Comparison of ENCODE assay signal across 17 cellular contexts in the genomic region with DNA sequence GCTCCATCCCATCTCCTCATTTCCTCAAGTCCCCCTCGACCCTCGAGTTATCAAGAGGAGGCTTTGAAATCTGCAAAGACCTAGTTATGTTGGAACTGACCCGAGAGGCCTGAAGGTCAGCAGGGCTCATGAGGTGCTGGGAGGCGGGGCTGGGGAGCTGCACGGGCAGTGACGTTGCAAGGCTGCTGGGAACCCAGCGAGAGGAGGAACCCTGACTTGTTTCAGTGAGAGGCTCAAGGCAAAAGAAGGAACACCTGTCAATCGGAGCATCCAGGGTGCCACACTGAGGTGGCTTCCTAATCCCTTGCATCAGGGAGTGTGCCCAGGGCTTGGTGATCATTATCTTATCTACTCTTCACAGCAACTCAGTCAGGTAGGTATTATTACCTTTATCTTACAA.
DNase-seq lines count a peak whose midpoint lies in the region; ATAC-seq and TF ChIP-seq lines count a peak whose summit lies in the region.
"Had no signal": no experiment of that assay in that cellular context is flagged by ENCODE, and none has a peak within 500 bp of the region (broad histone marks: within the 10 kb centered on the region; RNA-seq: fewer than 3 reads in every experiment).

No MANE protein-coding gene starts in this region.

- H2AFZ ChIP-seq in GM23338 (no peak overlapping the region), smooth muscle cell (ENCODE audit: low read depth) (no peak overlapping the region)

- no peak overlapping the region for H3K18ac ChIP-seq in mesendoderm (ENCODE audit: low read length)

- peak; percentile 71 for ATAC-seq in GM23338
- no peak for ATAC-seq in HG02571 (IDR thresholded peaks at IDR 0.05; ENCODE audit: unreplicated experiment)
- ATAC-seq in HG03521 (IDR thresholded peaks at IDR 0.05; ENCODE audit: unreplicated experiment), result no peak
- no peak for ATAC-seq in HG03342 (IDR thresholded peaks at IDR 0.05; ENCODE audit: unreplicated experiment)

- H3K79me1 ChIP-seq in mesendoderm (ENCODE audit: low read length), result no peaks in the 10 kb centered on the region

- H3K27me3 Mint-ChIP-seq in GM23338 (ENCODE audit: insufficient read depth, low read depth, poor library complexity) (no peaks in the 10 kb centered on the region), chondrocyte (ENCODE audit: low read depth) (no peaks in the 10 kb centered on the region)
- H3K27me3 Mint-ChIP-seq: CD4-positive, alpha-beta memory T cell had no signal

- no peak overlapping the region for H3K4ac ChIP-seq in mesendoderm (ENCODE audit: low read depth, low read length)

- H3K9ac ChIP-seq in mesendoderm (ENCODE audit: low read length), result no peak overlapping the region
- H3K9ac ChIP-seq in smooth muscle cell (ENCODE audit: low read depth), result no peak overlapping the region
- H3K9ac ChIP-seq: BLaER1 had no signal

- peaks cover 3% of the 10 kb centered on the region; the same call in 1 of the 3 replicates for H3K9me3 Mint-ChIP-seq in GM23338
- no peaks in the 10 kb centered on the region for H3K9me3 Mint-ChIP-seq in chondrocyte (ENCODE audit: low read depth)

- H3K36me3 ChIP-seq in GM23338 (ENCODE audit: insufficient read depth), result no peaks in the 10 kb centered on the region
- no peaks in the 10 kb centered on the region for H3K36me3 ChIP-seq in mesendoderm (ENCODE audit: control insufficient read depth, insufficient read depth, low read length)
- no peaks in the 10 kb centered on the region for H3K36me3 ChIP-seq in smooth muscle cell (ENCODE audit: low read depth)
- H3K36me3 ChIP-seq: BLaER1, HAP-1 had no signal

- no peaks in the 10 kb centered on the region; the same call in 2 of the 3 replicates for H3K36me3 Mint-ChIP-seq in GM23338 (ENCODE audit: low read depth)
- H3K36me3 Mint-ChIP-seq in chondrocyte (ENCODE audit: low read depth), result peaks cover 33% of the 10 kb centered on the region
- H3K36me3 Mint-ChIP-seq: CD14-positive monocyte; CD4-positive, alpha-beta memory T cell had no signal

- no peak overlapping the region for H2BK15ac ChIP-seq in mesendoderm (replicated peaks; ENCODE audit: low read depth)

- no peaks in the 10 kb centered on the region for H3K9me2 ChIP-seq in GM23338 (ENCODE audit: insufficient read depth)

- H3K4me2 ChIP-seq in GM23338, result no peak overlapping the region
- no peak overlapping the region for H3K4me2 ChIP-seq in mesendoderm (ENCODE audit: low read length)
- peak overlapping the region; percentile 34 for H3K4me2 ChIP-seq in smooth muscle cell
- H3K4me2 ChIP-seq: BLaER1 had no signal

- H2AK5ac ChIP-seq in mesendoderm (ENCODE audit: low read length), result no peak overlapping the region

- no peaks in the 10 kb centered on the region for H3K9me3 ChIP-seq in smooth muscle cell (replicated peaks; ENCODE audit: low read depth)
- H3K9me3 ChIP-seq: HAP-1 had no signal

- DNase-seq in GM23338 (ENCODE audit: low spot score), result peak; percentile 17
- DNase-seq in chondrocyte (ENCODE audit: low spot score), result no peak
- peak; percentile 16 for DNase-seq in mesendoderm
- DNase-seq in smooth muscle cell (lab: John Stamatoyannopoulos, UW; ENCODE audit: unreplicated experiment), result no peak
- DNase-seq: 8988T; CD4-positive, alpha-beta memory T cell; DMS153; DMS79; GF-D8; GOT3 had no signal

- H3K79me2 ChIP-seq in GM23338 (replicated peaks; ENCODE audit: insufficient read depth), result no peaks in the 10 kb centered on the region
- no peaks in the 10 kb centered on the region for H3K79me2 ChIP-seq in mesendoderm (ENCODE audit: control insufficient read depth, insufficient read depth, low read length)
- H3K79me2 ChIP-seq in smooth muscle cell (ENCODE audit: low read depth), result peaks cover 100% of the 10 kb centered on the region

- H3K4me3 Mint-ChIP-seq in GM23338 (no peak overlapping the region), chondrocyte (ENCODE audit: unreplicated experiment) (no peak overlapping the region)
- H3K4me3 Mint-ChIP-seq: CD14-positive monocyte; CD4-positive, alpha-beta memory T cell had no signal

- H3K4me1 ChIP-seq in GM23338 (ENCODE audit: insufficient read depth) (peaks cover 6% of the 10 kb centered on the region), mesendoderm (ENCODE audit: control insufficient read depth, low read depth, low read length) (no peaks in the 10 kb centered on the region), smooth muscle cell (ENCODE audit: low read depth) (peaks cover 48% of the 10 kb centered on the region)
- H3K4me1 ChIP-seq: BLaER1, HAP-1 had no signal

- no peak overlapping the region for H3K4me3 ChIP-seq in GM23338
- no peak overlapping the region for H3K4me3 ChIP-seq in mesendoderm (ENCODE audit: low read length)
- no peak overlapping the region for H3K4me3 ChIP-seq in smooth muscle cell
- H3K4me3 ChIP-seq: BLaER1, HAP-1 had no signal

- H4K5ac ChIP-seq in mesendoderm (ENCODE audit: low read length), result no peak overlapping the region

- H3K27ac Mint-ChIP-seq in GM23338 (no peak overlapping the region), chondrocyte (ENCODE audit: unreplicated experiment) (peak overlapping the region; percentile 41)
- H3K27ac Mint-ChIP-seq: CD14-positive monocyte; CD4-positive, alpha-beta memory T cell had no signal

- H3K4me1 Mint-ChIP-seq in GM23338 (peaks cover 21% of the 10 kb centered on the region), chondrocyte (ENCODE audit: low read depth) (peaks cover 69% of the 10 kb centered on the region)
- H3K4me1 Mint-ChIP-seq: CD14-positive monocyte; CD4-positive, alpha-beta memory T cell had no signal

- TF ChIP-seq CTCF in GM23338 (conservative IDR thresholded peaks at IDR 0.05; ENCODE audit: low read depth in 2 of 2) (no peak), chondrocyte (IDR thresholded peaks at IDR 0.05) (no peak), smooth muscle cell (IDR thresholded peaks at IDR 0.05; ENCODE audit: borderline replicate concordance, insufficient read depth, poor library complexity, severe bottlenecking) (no peak)

- H3K27ac ChIP-seq in GM23338 (ENCODE audit: low read depth), result no peak overlapping the region
- H3K27ac ChIP-seq in mesendoderm (ENCODE audit: low read depth, low read length), result no peak overlapping the region
- H3K27ac ChIP-seq in smooth muscle cell (ENCODE audit: low read depth), result peak overlapping the region; percentile 66
- H3K27ac ChIP-seq: BLaER1, HL-60 had no signal

- H2BK120ac ChIP-seq in mesendoderm (ENCODE audit: low read depth, low read length), result no peak overlapping the region

- H3F3A ChIP-seq in GM23338 (replicated peaks; ENCODE audit: low read depth) (no peaks in the 10 kb centered on the region), smooth muscle cell (ENCODE audit: low read depth) (peaks cover 47% of the 10 kb centered on the region)

- H4K20me1 ChIP-seq in GM23338 (replicated peaks; ENCODE audit: insufficient read depth) (no peaks in the 10 kb centered on the region; the same call in 1 of the 2 replicates), smooth muscle cell (ENCODE audit: low read depth) (peaks cover 100% of the 10 kb centered on the region)
- H4K20me1 ChIP-seq: BLaER1 had no signal

- no peak overlapping the region for H3K56ac ChIP-seq in mesendoderm (ENCODE audit: low read length)

- H4K8ac ChIP-seq in mesendoderm (ENCODE audit: low read depth, low read length), result no peak overlapping the region

- WGBS in mesendoderm (ENCODE audit: extremely low coverage, insufficient coverage, low lambda C conversion rate), result no CpG with 5 or more reads among the region's 8 CpGs
- 80% methylated on average over 8 of the region's 8 CpGs for WGBS in smooth muscle cell (ENCODE audit: low lambda C conversion rate)

- H3K27me3 ChIP-seq in GM23338 (ENCODE audit: insufficient read depth) (no peaks in the 10 kb centered on the region), mesendoderm (ENCODE audit: insufficient read depth, low read length, poor library complexity) (no peaks in the 10 kb centered on the region), smooth muscle cell (ENCODE audit: low read depth) (no peaks in the 10 kb centered on the region)
- H3K27me3 ChIP-seq: BLaER1 had no signal

- no peak overlapping the region for H3K23ac ChIP-seq in mesendoderm (ENCODE audit: low read length)

- H2BK5ac ChIP-seq in mesendoderm (ENCODE audit: low read length), result no peak overlapping the region

TF ChIP-seq in GM23338, 12 proteins besides CTCF, POLR2A, EP300 and RAD21 (continues in another document):
- TF ChIP-seq CREB1 (CRISPR knock-in tag; IDR thresholded peaks at IDR 0.05; ENCODE audit: low read depth), result no peak
- TF ChIP-seq, protein P1, sequence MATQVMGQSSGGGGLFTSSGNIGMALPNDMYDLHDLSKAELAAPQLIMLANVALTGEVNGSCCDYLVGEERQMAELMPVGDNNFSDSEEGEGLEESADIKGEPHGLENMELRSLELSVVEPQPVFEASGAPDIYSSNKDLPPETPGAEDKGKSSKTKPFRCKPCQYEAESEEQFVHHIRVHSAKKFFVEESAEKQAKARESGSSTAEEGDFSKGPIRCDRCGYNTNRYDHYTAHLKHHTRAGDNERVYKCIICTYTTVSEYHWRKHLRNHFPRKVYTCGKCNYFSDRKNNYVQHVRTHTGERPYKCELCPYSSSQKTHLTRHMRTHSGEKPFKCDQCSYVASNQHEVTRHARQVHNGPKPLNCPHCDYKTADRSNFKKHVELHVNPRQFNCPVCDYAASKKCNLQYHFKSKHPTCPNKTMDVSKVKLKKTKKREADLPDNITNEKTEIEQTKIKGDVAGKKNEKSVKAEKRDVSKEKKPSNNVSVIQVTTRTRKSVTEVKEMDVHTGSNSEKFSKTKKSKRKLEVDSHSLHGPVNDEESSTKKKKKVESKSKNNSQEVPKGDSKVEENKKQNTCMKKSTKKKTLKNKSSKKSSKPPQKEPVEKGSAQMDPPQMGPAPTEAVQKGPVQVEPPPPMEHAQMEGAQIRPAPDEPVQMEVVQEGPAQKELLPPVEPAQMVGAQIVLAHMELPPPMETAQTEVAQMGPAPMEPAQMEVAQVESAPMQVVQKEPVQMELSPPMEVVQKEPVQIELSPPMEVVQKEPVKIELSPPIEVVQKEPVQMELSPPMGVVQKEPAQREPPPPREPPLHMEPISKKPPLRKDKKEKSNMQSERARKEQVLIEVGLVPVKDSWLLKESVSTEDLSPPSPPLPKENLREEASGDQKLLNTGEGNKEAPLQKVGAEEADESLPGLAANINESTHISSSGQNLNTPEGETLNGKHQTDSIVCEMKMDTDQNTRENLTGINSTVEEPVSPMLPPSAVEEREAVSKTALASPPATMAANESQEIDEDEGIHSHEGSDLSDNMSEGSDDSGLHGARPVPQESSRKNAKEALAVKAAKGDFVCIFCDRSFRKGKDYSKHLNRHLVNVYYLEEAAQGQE (IDR thresholded peaks at IDR 0.05; ENCODE audit: unreplicated experiment), result no peak
- TF ChIP-seq EZH2 (IDR thresholded peaks at IDR 0.05; ENCODE audit: low read depth, unreplicated experiment), result no peak
- TF ChIP-seq NANOG (IDR thresholded peaks at IDR 0.05; ENCODE audit: borderline replicate concordance), result no peak
- TF ChIP-seq STAT1 (IDR thresholded peaks at IDR 0.05; ENCODE audit: unreplicated experiment), result no peak
- TF ChIP-seq JUNB (IDR thresholded peaks at IDR 0.05; ENCODE audit: unreplicated experiment), result no peak

Comparison
In these comparisons a context has a peak if more than half of its experiments do, and no peak if none do; other contexts are left out.
1. DNase-seq: peak in GM23338 (single experiment) and mesendoderm (single experiment); none in chondrocyte (single experiment) and smooth muscle cell (single experiment).